In the genomic region with DNA sequence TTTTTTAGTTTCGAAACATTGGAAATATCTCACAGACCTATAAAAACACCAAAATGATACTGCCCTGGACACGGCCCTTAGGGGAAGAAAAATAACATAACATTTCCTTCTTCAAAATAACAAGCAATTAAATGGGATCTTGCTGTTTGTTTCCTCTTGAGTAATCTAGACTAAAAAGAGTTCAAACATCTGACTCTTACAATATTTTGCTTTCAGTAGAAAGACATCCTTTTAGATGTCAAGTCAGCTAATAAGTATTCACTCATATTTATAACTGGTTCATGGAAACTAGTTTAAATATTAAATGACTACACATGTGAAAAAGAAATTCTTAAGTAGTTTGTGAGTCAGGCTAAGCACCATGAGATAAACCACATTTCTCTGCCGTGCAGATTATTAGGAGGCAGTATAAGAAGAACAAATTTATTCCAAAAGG, we compare ENCODE assay signal across 9 cellular contexts.
A peak's percentile ranks its signal among the peaks of the same experiment; 100 is the strongest.
DNase-seq lines count a peak whose midpoint lies in the region; ATAC-seq and TF ChIP-seq lines count a peak whose summit lies in the region.
"Had no signal": no experiment of that assay in that cellular context is flagged by ENCODE, and none has a peak within 500 bp of the region (broad histone marks: within the 10 kb centered on the region; RNA-seq: fewer than 3 reads in every experiment).

No MANE protein-coding gene starts in this region.

- peaks cover 56% of the 10 kb centered on the region for H3K4me1 ChIP-seq in osteoblast (ENCODE audit: insufficient read depth, low read length)

- H3K4me3 ChIP-seq in NB4 (ENCODE audit: low read depth, low read length) (no peak overlapping the region), osteoblast (ENCODE audit: insufficient read depth, low read length) (peak overlapping the region; percentile 15)

- peak overlapping the region; percentile 74 for H3K27ac ChIP-seq in epithelial cell of prostate
- peak overlapping the region; percentile 85 for H3K27ac ChIP-seq in osteoblast (ENCODE audit: low read depth, low read length)

- peak overlapping the region; percentile 71 for H3K4me2 ChIP-seq in osteoblast (ENCODE audit: insufficient read depth, low read length)

- peaks cover 70% of the 10 kb centered on the region for H3K79me2 ChIP-seq in osteoblast (ENCODE audit: insufficient read depth, low read length)

- H3K36me3 ChIP-seq in osteoblast (ENCODE audit: insufficient read depth, low read length), result no peaks in the 10 kb centered on the region

- H3K27me3 ChIP-seq in osteoblast (ENCODE audit: insufficient read depth, low read length), result no peaks in the 10 kb centered on the region

- ATAC-seq in GM19397 (IDR thresholded peaks at IDR 0.05; ENCODE audit: unreplicated experiment), result no peak

- TF ChIP-seq POLR2A in NB4 (IDR thresholded peaks at IDR 0.05; ENCODE audit: extremely low read depth, insufficient read length), result no peak

- DNase-seq in AG20443 (ENCODE audit: low spot score), result peak; percentile 26
- DNase-seq in NB4 (ENCODE audit: low read depth), result peak; percentile 22
- no peak for DNase-seq in epithelial cell of prostate (ENCODE audit: low read depth, low spot score)
- no peak for DNase-seq in osteoblast (ENCODE audit: insufficient read length, low spot score, missing footprints)
- no peak for DNase-seq in NCI-H774 (lab: John Stamatoyannopoulos, UW)
- no peak for DNase-seq in DMS 273 treated with DMSO at 0.1 percent for 48 hours (lab: John Stamatoyannopoulos, UW)
- DNase-seq in HUDEP-2 (lab: John Stamatoyannopoulos, UW; ENCODE audit: unreplicated experiment in 76 of 76), result no peak
- DNase-seq: NCI-H1417 treated with DMSO at 0.1 percent for 48 hours had no signal

- H3K9me3 ChIP-seq in osteoblast (ENCODE audit: low read depth, low read length), result no peaks in the 10 kb centered on the region

- H2AFZ ChIP-seq in osteoblast (ENCODE audit: low read length), result no peak overlapping the region

- H4K20me1 ChIP-seq in osteoblast (ENCODE audit: insufficient read depth, low read length), result no peaks in the 10 kb centered on the region

- TF ChIP-seq CTCF in NB4 (IDR thresholded peaks at IDR 0.05; ENCODE audit: low read depth, low read length) (no peak), osteoblast (IDR thresholded peaks at IDR 0.05; ENCODE audit: extremely low read depth, low read depth, low read length) (no peak)

Comparison
In these comparisons a context has a peak if more than half of its experiments do, and no peak if none do; other contexts are left out.
1. DNase-seq: peak in AG20443 (single experiment) and NB4 (single experiment); none in epithelial cell of prostate (single experiment), osteoblast (single experiment), NCI-H774 (single experiment), DMS 273 treated with DMSO at 0.1 percent for 48 hours (single experiment) and HUDEP-2 (0 of 76).